Comparison of ENCODE assay signal across 8 cellular contexts in the genomic region with DNA sequence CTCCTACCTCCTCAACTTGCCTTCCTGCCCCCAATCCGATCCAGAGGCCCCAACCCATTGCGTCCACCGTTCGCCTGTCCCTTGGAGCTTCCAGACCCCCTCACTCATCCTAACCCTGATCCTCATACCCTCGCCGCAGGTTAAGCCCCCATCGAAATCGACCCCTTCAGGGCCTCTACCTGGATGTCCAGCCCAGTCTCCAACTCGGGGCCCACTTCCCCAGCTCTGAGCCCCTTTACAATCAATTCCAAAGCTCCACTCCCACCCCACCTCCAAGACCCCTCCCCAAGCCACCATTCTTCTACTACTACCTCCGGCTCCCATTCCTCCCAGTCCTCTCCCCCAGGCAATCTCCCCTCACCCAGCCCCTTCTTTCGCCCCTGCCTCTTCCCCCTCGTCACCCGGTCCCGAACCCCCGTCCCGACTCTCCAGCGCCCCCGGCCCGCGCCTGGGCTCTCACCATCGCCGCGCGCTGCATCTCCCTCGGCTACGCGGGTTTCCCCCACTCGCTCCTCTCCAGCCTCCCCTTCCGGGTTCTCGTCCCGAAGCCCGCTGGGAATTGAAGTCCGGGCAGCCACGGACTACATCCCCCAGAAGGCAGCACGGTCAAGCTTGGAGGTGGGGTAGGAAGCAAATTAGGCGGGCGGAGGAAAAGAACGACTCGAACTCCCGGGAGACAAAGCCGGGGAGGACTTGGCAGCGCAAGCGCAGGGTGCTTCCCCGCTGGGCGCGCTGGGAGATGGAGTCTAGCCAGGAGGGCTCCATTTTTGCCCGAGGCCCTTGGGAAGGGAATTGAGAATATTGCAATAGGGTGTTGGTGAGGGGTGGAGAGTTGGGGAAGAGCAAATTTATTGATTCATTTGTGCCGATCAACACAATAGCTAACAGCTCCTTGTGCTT. TPM values are rescaled to one million over a fixed set of nuclear protein-coding genes. Genes with fewer than 3 reads are reported as not detected.
A peak's percentile ranks its signal among the peaks of the same experiment; 100 is the strongest.
DNase-seq lines count a peak whose midpoint lies in the region; ATAC-seq and TF ChIP-seq lines count a peak whose summit lies in the region.

Gene FBXO46, minus strand, starts transcription at position 508 of the 900 bp plus-strand sequence. CDS start 17,401 bp downstream, outside the sequence.

- H3K4me1 Mint-ChIP-seq in T-helper 17 cell (peaks cover 27% of the 10 kb centered on the region), progenitor cell of endocrine pancreas (ENCODE audit: low read depth) (peaks cover 12% of the 10 kb centered on the region)

- TF ChIP-seq CTCF in GM13976 (IDR thresholded peaks at IDR 0.05; ENCODE audit: borderline replicate concordance, control extremely low read depth, extremely low read depth, insufficient read depth, missing control alignments) (peak; percentile 23), left ventricle myocardium inferior (IDR thresholded peaks at IDR 0.05; ENCODE audit: borderline replicate concordance) (no peak), progenitor cell of endocrine pancreas (IDR thresholded peaks at IDR 0.05; ENCODE audit: unreplicated experiment) (peak; percentile 15)

- H3K27ac ChIP-seq in angular gyrus (ENCODE audit: low read depth, low read length): peak within 1 kb of the TSS; percentile 80
- peak within 1 kb of the TSS; percentile 76 for H3K27ac ChIP-seq in left ventricle myocardium inferior (replicated peaks)
- no peak within 1 kb of the TSS for H3K27ac ChIP-seq in urinary bladder (ENCODE audit: low read depth)

- H3K36me3 Mint-ChIP-seq in T-helper 17 cell (ENCODE audit: low read depth): peaks cover 2% of the 10 kb centered on the region
- H3K36me3 Mint-ChIP-seq in progenitor cell of endocrine pancreas (ENCODE audit: insufficient read depth): no peaks in the 10 kb centered on the region

- intact Hi-C loops in left ventricle myocardium inferior (cut with micrococcal nuclease): no loop called here

- no peaks in the 10 kb centered on the region for H3K9me3 Mint-ChIP-seq in progenitor cell of endocrine pancreas (ENCODE audit: low read depth)

- H3K27ac Mint-ChIP-seq in T-helper 17 cell: peak within 1 kb of the TSS; percentile 96
- peak within 1 kb of the TSS; percentile 90 for H3K27ac Mint-ChIP-seq in progenitor cell of endocrine pancreas

- H3K27me3 Mint-ChIP-seq in T-helper 17 cell: no peaks in the 10 kb centered on the region
- no peaks in the 10 kb centered on the region for H3K27me3 Mint-ChIP-seq in progenitor cell of endocrine pancreas

- H3K4me1 ChIP-seq in left ventricle myocardium inferior (peaks cover 27% of the 10 kb centered on the region), urinary bladder (ENCODE audit: insufficient read depth) (no peaks in the 10 kb centered on the region)

- ATAC-seq in HG02870 (IDR thresholded peaks at IDR 0.05; ENCODE audit: unreplicated experiment) (peak; percentile 94), T-helper 17 cell (peak; percentile 100)

- H3K4me3 ChIP-seq in left ventricle myocardium inferior: peak within 1 kb of the TSS; percentile 87
- H3K4me3 ChIP-seq in urinary bladder (ENCODE audit: low read depth, low read length): peak within 1 kb of the TSS; percentile 81

- DNase-seq in GM13976 (ENCODE audit: low spot score) (peak; percentile 98), NCI-H1694 treated with DMSO at 0.1 percent for 48 hours (lab: John Stamatoyannopoulos, UW) (peak; percentile 98), T-helper 17 cell (peak; percentile 79 to 89 (median 87)), left ventricle myocardium inferior (peak; percentile 96), progenitor cell of endocrine pancreas (ENCODE audit: low spot score, unreplicated experiment) (peak; percentile 92)

- H3K4me3 Mint-ChIP-seq in T-helper 17 cell (peak within 1 kb of the TSS; percentile 97), progenitor cell of endocrine pancreas (ENCODE audit: low read depth) (peak within 1 kb of the TSS; percentile 90)

- in situ Hi-C loops in GM13976 (cut with MboI; ENCODE audit: low sequenced_read_pairs, unreplicated experiment): no loop called here

- WGBS in urinary bladder: 1% methylated on average over 48 of the region's 48 CpGs

- H3K9me3 ChIP-seq in T-helper 17 cell (ENCODE audit: control insufficient read depth, low read length, poor library complexity, severe bottlenecking) (no peaks in the 10 kb centered on the region), left ventricle myocardium inferior (replicated peaks) (no peaks in the 10 kb centered on the region)

- no peaks in the 10 kb centered on the region for H3K36me3 ChIP-seq in left ventricle myocardium inferior
- H3K36me3 ChIP-seq in urinary bladder (ENCODE audit: insufficient read depth): no peaks in the 10 kb centered on the region

- H3K27me3 ChIP-seq in left ventricle myocardium inferior (ENCODE audit: low read depth): no peaks in the 10 kb centered on the region

RNA-seq across cellular contexts. Expression of gene FBXO46, which starts in this region (rescaled TPM):
- 10 to 100 TPM; 19.4 to 23.2 TPM for total RNA-seq in T-helper 17 cell
- 9.4 TPM for total RNA-seq in left ventricle myocardium inferior
- 41.6 and 44.7 TPM in 2 replicates for total RNA-seq in progenitor cell of endocrine pancreas
- 4.3 TPM for total RNA-seq in urinary bladder
- polyA plus RNA-seq in urinary bladder: 11.0 TPM
